Comparison of ENCODE assay signal across 12 cellular contexts in genomic region chr10:72229261-72230251, GRCh38. TPM values are rescaled to one million over a fixed set of nuclear protein-coding genes. Genes with fewer than 3 reads are reported as not detected.
DNase-seq lines count a peak whose midpoint lies in the region; ATAC-seq and TF ChIP-seq lines count a peak whose summit lies in the region.
"Had no signal": no experiment of that assay in that cellular context is flagged by ENCODE, and none has a peak within 500 bp of the region (broad histone marks: within the 10 kb centered on the region; RNA-seq: fewer than 3 reads in every experiment).

No MANE protein-coding gene starts in this region.

- intact Hi-C loops in Right ventricle myocardium superior (cut with DNase I) (no loop called here), OCI-LY7 (cut with micrococcal nuclease; ENCODE audit: unreplicated experiment) (no loop called here)

- peak overlapping the region; percentile 38 for H3K9ac ChIP-seq in skeletal muscle satellite cell (ENCODE audit: low read depth, low read length)

- peak; percentile 51 for ATAC-seq in Right ventricle myocardium superior (ENCODE audit: poor library complexity)

- H3K36me3 ChIP-seq in skeletal muscle satellite cell (ENCODE audit: insufficient read depth, low read length) (peaks cover 22% of the 10 kb centered on the region), OCI-LY7 (ENCODE audit: insufficient read depth, low read length) (peaks cover 80% of the 10 kb centered on the region)

- peak overlapping the region; percentile 30 for H3K27ac ChIP-seq in VCaP
- no peak overlapping the region for H3K27ac ChIP-seq in OCI-LY7 (ENCODE audit: low read depth, low read length, poor library complexity, severe bottlenecking)

- TF ChIP-seq CTCF in VCaP (conservative IDR thresholded peaks at IDR 0.05) (no peak), OCI-LY7 (conservative IDR thresholded peaks at IDR 0.05; ENCODE audit: low read length) (no peak)

- H3K4me1 ChIP-seq in skeletal muscle satellite cell (ENCODE audit: control insufficient read depth, insufficient read depth, low read length) (peaks cover 14% of the 10 kb centered on the region), OCI-LY7 (ENCODE audit: insufficient read depth, low read length, poor library complexity, severe bottlenecking) (peaks cover 14% of the 10 kb centered on the region)

- H3K9me2 ChIP-seq in OCI-LY7 (ENCODE audit: insufficient read depth, low read length): no peaks in the 10 kb centered on the region

- 0 out of 2 replicates have a peak, but pooled peaks cover 3% of the 10 kb centered on the region for H4K20me1 ChIP-seq in OCI-LY7 (ENCODE audit: insufficient read depth, low read length)

- DNase-seq in NCI-H1092 (lab: John Stamatoyannopoulos, UW) (peak; percentile 30), Right ventricle myocardium superior (no peak), MV-4-11 (lab: John Stamatoyannopoulos, UW) (no peak), OCI-LY7 (ENCODE audit: low spot score) (no peak), NCI-H1436 treated with DMSO at 0.1 percent for 48 hours (lab: John Stamatoyannopoulos, UW) (no peak), cerebellar nuclear complex (lab: John Stamatoyannopoulos, UW) (no peak)
- DNase-seq: effector memory CD4-positive, alpha-beta T cell; HCEC 1CT; MG63; stimulated activated naive CD4-positive, alpha-beta T cell had no signal

- no peak overlapping the region for H3K4me2 ChIP-seq in skeletal muscle satellite cell (ENCODE audit: low read length)
- no peak overlapping the region for H3K4me2 ChIP-seq in OCI-LY7 (ENCODE audit: low read length)

- POLR2A ChIA-PET in OCI-LY7 (lab: Charles Lee): interaction anchor here (0.7 to 1.9 kb wide), 7 partner anchors 8 to 1189 kb away, joined by 3 to 9 read pairs (median 3); no protein-coding TSS in a partner anchor

- peaks cover 31% of the 10 kb centered on the region; the same call in 1 of the 2 replicates for H3K79me2 ChIP-seq in OCI-LY7 (ENCODE audit: insufficient read depth, low read depth, low read length)

- H3K4me3 ChIP-seq in skeletal muscle satellite cell (ENCODE audit: low read length) (no peak overlapping the region), OCI-LY7 (ENCODE audit: low read depth, low read length, poor library complexity, severe bottlenecking) (no peak overlapping the region)
- H3K4me3 ChIP-seq: MG63 had no signal

- H3K9me3 ChIP-seq in skeletal muscle satellite cell (replicated peaks; ENCODE audit: low read length): no peaks in the 10 kb centered on the region
- no peaks in the 10 kb centered on the region for H3K9me3 ChIP-seq in OCI-LY7 (ENCODE audit: low read length)
- H3K9me3 ChIP-seq: MG63 had no signal

- H2AFZ ChIP-seq in OCI-LY7 (ENCODE audit: low read length): no peak overlapping the region

- CTCF ChIA-PET in OCI-LY7 (lab: Charles Lee; ENCODE audit: unreplicated experiment): interaction anchor here (1.2 to 1.5 kb wide), 2 partner anchors 103 kb away, joined by 3 to 4 read pairs; no protein-coding TSS in a partner anchor

- H3K27me3 ChIP-seq in skeletal muscle satellite cell (ENCODE audit: control insufficient read depth, insufficient read depth, low read length): no peaks in the 10 kb centered on the region
- H3K27me3 ChIP-seq: MG63 had no signal

- BruUV-seq in OCI-LY7 (replicated peaks; lab: Mats Ljungman, UMichigan): no TSS peak

RNA-seq across cellular contexts. Expression of gene ASCC1, which starts 13.5 kb away (rescaled TPM):
- 32.0 TPM for total RNA-seq in Right ventricle myocardium superior
- total RNA-seq in skeletal muscle satellite cell (2012; rRNA removed): 26.9 and 31.7 TPM in 2 replicates
- 19.3 and 27.1 TPM in 2 replicates for total RNA-seq in OCI-LY7 (2014; rRNA removed; shearing (Covaris generic))
- 51.5 and 59.9 TPM in 2 replicates for total RNA-seq in OCI-LY7 (2022)

RNA-seq across cellular contexts. Expression of gene ANAPC16, which starts 13.7 kb away (rescaled TPM):
- total RNA-seq in Right ventricle myocardium superior (242 TPM), OCI-LY7 (2022) (84.7 and 92.8 TPM in 2 replicates)
- total RNA-seq in skeletal muscle satellite cell (2012; rRNA removed): 38.3 and 43.0 TPM in 2 replicates
- total RNA-seq in OCI-LY7 (2014; rRNA removed; shearing (Covaris generic)): 48.4 and 68.0 TPM in 2 replicates

RNA-seq across cellular contexts. Expression of gene DDIT4, which starts 44.2 kb away (rescaled TPM):
- total RNA-seq in Right ventricle myocardium superior (54.8 TPM), OCI-LY7 (2022) (32.8 and 91.8 TPM in 2 replicates)
- total RNA-seq in skeletal muscle satellite cell (2012; rRNA removed): 391 and 412 TPM in 2 replicates
- total RNA-seq in OCI-LY7 (2014; rRNA removed; shearing (Covaris generic)): 102 and 105 TPM in 2 replicates
